Comparison of ENCODE assay signal across 20 cellular contexts in genomic region chr1:240965581-240966091, GRCh38.
DNase-seq lines count a peak whose midpoint lies in the region; ATAC-seq and TF ChIP-seq lines count a peak whose summit lies in the region.
"Had no signal": no experiment of that assay in that cellular context is flagged by ENCODE, and none has a peak within 500 bp of the region (broad histone marks: within the 10 kb centered on the region; RNA-seq: fewer than 3 reads in every experiment).

No MANE protein-coding gene starts in this region.

- no peaks in the 10 kb centered on the region for H3K36me3 ChIP-seq in transverse colon
- H3K36me3 ChIP-seq: stomach had no signal

- WGBS in transverse colon (ENCODE audit: low coverage in 1 of 2), 2 donors, result 50 to 53% methylated on average over 8 to 10 of the region's 10 CpGs

- no peak overlapping the region for H3K4me3 Mint-ChIP-seq in glutamatergic neuron (ENCODE audit: unreplicated experiment)
- H3K4me3 Mint-ChIP-seq: dendritic cell treated with granulocyte-macrophage colony-stimulating factor and Interleukin-4, amounts not matched to agents 40 ng/mL and 50 ng/mL, for 4 days; natural killer cell treated with Interleukin-12 subunit alpha and Interleukin-12 subunit beta and Interleukin-15 and Interleukin-18, amount 100 ng/mL, for 72 hours had no signal

- no peaks in the 10 kb centered on the region for H3K9me3 ChIP-seq in transverse colon
- H3K9me3 ChIP-seq: A549, stomach had no signal

- in situ Hi-C loops in transverse colon (cut with MboI; ENCODE audit: low pct_ligation_motif_present in 1 of 4, low pct_unique_long_range_greater_than_20kb in 1 of 4, low sequenced_read_pairs in 3 of 4), result loop anchor here in 2 of 4 donors (25.0 kb wide), 1 partner anchor 522 kb away; no protein-coding TSS in a partner anchor

- TF ChIP-seq EP300 in transverse colon (IDR thresholded peaks at IDR 0.05; ENCODE audit: low read depth), result no peak

- H3K27ac ChIP-seq in transverse colon, result no peak overlapping the region
- H3K27ac ChIP-seq: A549, C4-2B, epithelial cell of prostate, RWPE1, stomach had no signal

- no peak overlapping the region for H3K27ac Mint-ChIP-seq in glutamatergic neuron (ENCODE audit: unreplicated experiment)
- H3K27ac Mint-ChIP-seq: activated T-helper 2 cell treated with anti-CD3 and anti-CD28 coated beads, Interferon-gamma antibody, Interleukin-2, Interleukin-4, amounts not matched to agents 10 μg/mL and 5 μg/mL and 100 μg/mL, durations not matched to agents 14 hours and 24 hours and 36 hours; dendritic cell treated with granulocyte-macrophage colony-stimulating factor and Interleukin-4, amounts not matched to agents 40 ng/mL and 50 ng/mL, for 4 days; natural killer cell treated with Interleukin-12 subunit alpha and Interleukin-12 subunit beta and Interleukin-15 and Interleukin-18, amount 100 ng/mL, for 72 hours had no signal

- H3K4me1 Mint-ChIP-seq in glutamatergic neuron (ENCODE audit: low read depth, unreplicated experiment), result no peaks in the 10 kb centered on the region

- no peak overlapping the region for H3K4me3 ChIP-seq in transverse colon
- H3K4me3 ChIP-seq: A549, smooth muscle cell, stomach had no signal

- peaks cover 1% of the 10 kb centered on the region for H3K9me3 Mint-ChIP-seq in glutamatergic neuron (ENCODE audit: unreplicated experiment)
- H3K9me3 Mint-ChIP-seq: dendritic cell treated with granulocyte-macrophage colony-stimulating factor and Interleukin-4, amounts not matched to agents 40 ng/mL and 50 ng/mL, for 4 days had no signal

- no peak for TF ChIP-seq CTCF in glutamatergic neuron (IDR thresholded peaks at IDR 0.05; ENCODE audit: partially characterized antibody, unreplicated experiment)
- TF ChIP-seq CTCF in transverse colon (IDR thresholded peaks at IDR 0.05), result no peak

- H3K27me3 Mint-ChIP-seq in glutamatergic neuron (ENCODE audit: unreplicated experiment), result no peaks in the 10 kb centered on the region
- H3K27me3 Mint-ChIP-seq: dendritic cell treated with granulocyte-macrophage colony-stimulating factor and Interleukin-4, amounts not matched to agents 40 ng/mL and 50 ng/mL, for 4 days; natural killer cell treated with Interleukin-12 subunit alpha and Interleukin-12 subunit beta and Interleukin-15 and Interleukin-18, amount 100 ng/mL, for 72 hours had no signal

- no peaks in the 10 kb centered on the region for H3K27me3 ChIP-seq in transverse colon
- H3K27me3 ChIP-seq: stomach had no signal

- intact Hi-C loops in transverse colon (cut with DNase I; ENCODE audit: low total_unique reads), result no loop called here

- DNase-seq in NCI-H510A treated with DMSO at 0.1 percent for 48 hours (lab: John Stamatoyannopoulos, UW), result peak; percentile 3
- DNase-seq in NCI-H510A (lab: John Stamatoyannopoulos, UW), result no peak
- DNase-seq in NCI-H524 treated with DMSO at 0.1 percent for 48 hours (lab: John Stamatoyannopoulos, UW), result peak; percentile 28
- DNase-seq in glutamatergic neuron, result peak; percentile 26
- DNase-seq in activated naive CD4-positive, alpha-beta T cell treated with Interleukin-2 at 50 U/mL for 16 hours, result no peak
- DNase-seq in transverse colon, result no peak
- no peak for DNase-seq in activated CD4-positive, alpha-beta T cell treated with anti-CD3 and anti-CD28 coated beads, Interleukin-2, amount 50 U/mL, for 1 hour
- DNase-seq: foreskin melanocyte; KG1; stimulated activated CD4-positive, alpha-beta T cell treated with anti-CD3 and anti-CD28 coated beads, Interleukin-4, amount 100 ng/mL, for 1 hour; stomach had no signal

- no peak for ATAC-seq in GM19324 (IDR thresholded peaks at IDR 0.05; ENCODE audit: low FRiP score, unreplicated experiment)
- ATAC-seq: A549; natural killer cell treated with Interleukin-12 subunit alpha and Interleukin-12 subunit beta and Interleukin-15 and Interleukin-18, amount 100 ng/mL, for 72 hours had no signal

- no peaks in the 10 kb centered on the region for H3K4me1 ChIP-seq in transverse colon
- H3K4me1 ChIP-seq: A549, stomach had no signal

- TF ChIP-seq POLR2A in transverse colon (IDR thresholded peaks at IDR 0.05), result no peak

- no peaks in the 10 kb centered on the region for H3K36me3 Mint-ChIP-seq in glutamatergic neuron (ENCODE audit: unreplicated experiment)

Comparison
In these comparisons a context has a peak if more than half of its experiments do, and no peak if none do; other contexts are left out.
1. DNase-seq: peak in NCI-H510A treated with DMSO at 0.1 percent for 48 hours (single experiment), NCI-H524 treated with DMSO at 0.1 percent for 48 hours (single experiment) and glutamatergic neuron (single experiment); none in NCI-H510A (single experiment), activated naive CD4-positive, alpha-beta T cell treated with Interleukin-2 at 50 U/mL for 16 hours (single experiment), transverse colon (single experiment) and activated CD4-positive, alpha-beta T cell treated with anti-CD3 and anti-CD28 coated beads, Interleukin-2, amount 50 U/mL, for 1 hour (single experiment).